In the genomic region with DNA sequence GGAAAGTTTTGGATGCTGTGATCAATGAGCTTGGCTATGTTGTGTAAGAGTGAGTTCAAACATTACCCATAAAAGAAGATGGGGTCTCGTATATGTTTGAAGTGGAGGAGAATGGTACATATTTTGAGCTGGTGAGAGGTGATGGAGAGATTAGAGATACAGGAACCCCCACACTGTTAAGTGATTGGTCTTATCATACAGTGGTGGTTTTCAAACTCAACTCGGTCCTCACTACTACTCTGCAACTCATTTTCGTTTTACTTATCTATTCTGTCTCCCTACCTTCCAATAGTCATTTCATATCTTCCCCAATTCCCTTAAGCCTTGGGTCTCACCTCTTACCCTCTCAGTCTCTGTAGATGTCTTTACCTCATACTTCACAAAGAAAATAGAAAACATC, we compare ENCODE assay signal across 24 cellular contexts. TPM values are rescaled to one million over a fixed set of nuclear protein-coding genes. Genes with fewer than 3 reads are reported as not detected.
DNase-seq lines count a peak whose midpoint lies in the region; ATAC-seq and TF ChIP-seq lines count a peak whose summit lies in the region.
"Had no signal": no experiment of that assay in that cellular context is flagged by ENCODE, and none has a peak within 500 bp of the region (broad histone marks: within the 10 kb centered on the region; RNA-seq: fewer than 3 reads in every experiment).

No MANE protein-coding gene starts in this region.

- peak overlapping the region; percentile 75 for H3K4me3 Mint-ChIP-seq in activated naive CD4-positive, alpha-beta T cell treated with anti-CD3 and anti-CD28 coated beads, Interleukin-2, amount 50 U/mL, for 24 hours
- H3K4me3 Mint-ChIP-seq in activated CD8-positive, alpha-beta T cell treated with anti-CD3 and anti-CD28 coated beads for 36 hours = peak overlapping the region; percentile 76
- H3K4me3 Mint-ChIP-seq in immature natural killer cell = peak overlapping the region in 4 of 5 donors; percentile 31 to 84 (median 68)
- H3K4me3 Mint-ChIP-seq: CD14-positive monocyte had no signal

- POLR2A ChIA-PET in activated CD8-positive, alpha-beta T cell treated with anti-CD3 and anti-CD28 coated beads for 36 hours (lab: Charles Lee) = interaction anchor here (0.6 to 0.9 kb wide), 3 partner anchors 14 to 92 kb away, joined by 3 read pairs; no protein-coding TSS in a partner anchor

- CTCF ChIA-PET in activated CD8-positive, alpha-beta T cell treated with anti-CD3 and anti-CD28 coated beads for 36 hours (lab: Charles Lee) = interaction anchor here (0.7 to 1.3 kb wide), 5 partner anchors 10 to 127 kb away, joined by 3 to 8 read pairs (median 3); no protein-coding TSS in a partner anchor

- peaks cover 16% of the 10 kb centered on the region for H3K9me3 Mint-ChIP-seq in activated naive CD4-positive, alpha-beta T cell treated with anti-CD3 and anti-CD28 coated beads, Interleukin-2, amount 50 U/mL, for 24 hours
- H3K9me3 Mint-ChIP-seq in activated CD8-positive, alpha-beta T cell treated with anti-CD3 and anti-CD28 coated beads for 36 hours = peaks cover 13% of the 10 kb centered on the region
- H3K9me3 Mint-ChIP-seq in immature natural killer cell = no peaks in the 10 kb centered on the region
- H3K9me3 Mint-ChIP-seq: CD14-positive monocyte had no signal

- TF ChIP-seq CTCF in activated CD8-positive, alpha-beta T cell treated with anti-CD3 and anti-CD28 coated beads for 36 hours (IDR thresholded peaks at IDR 0.05) = no peak

- peak overlapping the region; percentile 97 for H3K27ac Mint-ChIP-seq in activated naive CD4-positive, alpha-beta T cell treated with anti-CD3 and anti-CD28 coated beads, Interleukin-2, amount 50 U/mL, for 24 hours
- peak overlapping the region; percentile 89 for H3K27ac Mint-ChIP-seq in activated CD8-positive, alpha-beta T cell treated with anti-CD3 and anti-CD28 coated beads for 36 hours
- H3K27ac Mint-ChIP-seq in immature natural killer cell = peak overlapping the region; percentile 75 to 97 (median 91)
- H3K27ac Mint-ChIP-seq: CD14-positive monocyte, progenitor cell of endocrine pancreas had no signal

- H3K36me3 Mint-ChIP-seq in activated naive CD4-positive, alpha-beta T cell treated with anti-CD3 and anti-CD28 coated beads, Interleukin-2, amount 50 U/mL, for 24 hours = peaks cover 9% of the 10 kb centered on the region
- peaks cover 33% of the 10 kb centered on the region for H3K36me3 Mint-ChIP-seq in activated CD8-positive, alpha-beta T cell treated with anti-CD3 and anti-CD28 coated beads for 36 hours (ENCODE audit: low read depth)
- H3K36me3 Mint-ChIP-seq in immature natural killer cell = peaks cover 0 to 21% (median 0%) of the 10 kb centered on the region in 3 donors

- ATAC-seq in activated CD8-positive, alpha-beta T cell treated with anti-CD3 and anti-CD28 coated beads for 36 hours = peak; percentile 62
- no peak for ATAC-seq in GM21447 (IDR thresholded peaks at IDR 0.05; ENCODE audit: unreplicated experiment)
- ATAC-seq: PC-3 had no signal

- intact Hi-C loops in activated CD8-positive, alpha-beta T cell treated with anti-CD3 and anti-CD28 coated beads for 36 hours (cut with micrococcal nuclease) = no loop called here
- intact Hi-C loops in cardiac septum (cut with DNase I) = no loop called here

- H3K4me1 Mint-ChIP-seq in activated naive CD4-positive, alpha-beta T cell treated with anti-CD3 and anti-CD28 coated beads, Interleukin-2, amount 50 U/mL, for 24 hours = peaks cover 92% of the 10 kb centered on the region
- peaks cover 67% of the 10 kb centered on the region for H3K4me1 Mint-ChIP-seq in activated CD8-positive, alpha-beta T cell treated with anti-CD3 and anti-CD28 coated beads for 36 hours (ENCODE audit: low read depth)
- H3K4me1 Mint-ChIP-seq in immature natural killer cell = peaks cover 69 to 70% of the 10 kb centered on the region in 2 donors

- H3K27me3 Mint-ChIP-seq in activated naive CD4-positive, alpha-beta T cell treated with anti-CD3 and anti-CD28 coated beads, Interleukin-2, amount 50 U/mL, for 24 hours = no peaks in the 10 kb centered on the region
- no peaks in the 10 kb centered on the region for H3K27me3 Mint-ChIP-seq in activated CD8-positive, alpha-beta T cell treated with anti-CD3 and anti-CD28 coated beads for 36 hours
- peaks cover 2 to 6% (median 2%) of the 10 kb centered on the region in 3 donors for H3K27me3 Mint-ChIP-seq in immature natural killer cell (ENCODE audit: low read depth in 3 of 3)
- H3K27me3 Mint-ChIP-seq: progenitor cell of endocrine pancreas had no signal

- DNase-seq in activated naive CD4-positive, alpha-beta T cell treated with anti-CD3 and anti-CD28 coated beads, Interleukin-2, amount 50 U/mL, for 16 hours = no peak
- no peak for DNase-seq in activated CD8-positive, alpha-beta T cell treated with anti-CD3 and anti-CD28 coated beads for 36 hours
- no peak for DNase-seq in immature natural killer cell
- no peak for DNase-seq in germinal center (ENCODE audit: low spot score)
- DNase-seq in cardiac septum (ENCODE audit: low spot score) = no peak
- DNase-seq: central memory CD4-positive, alpha-beta T cell; DMS153; erythroblast; foreskin fibroblast; GDM1; H7; hippocampal formation; NCI-H1105 treated with DMSO at 0.1 percent for 48 hours; NCI-H2081; PC-3; SHP77; sigmoid colon; stimulated activated CD8-positive, alpha-beta memory T cell treated with anti-CD3 and anti-CD28 coated beads, Interleukin-4, amount 100 ng/mL, for 48 hours; uterus had no signal

RNA-seq across cellular contexts. Expression of a gene that starts 16.4 kb away (rescaled TPM):
- total RNA-seq in activated CD8-positive, alpha-beta T cell treated with anti-CD3 and anti-CD28 coated beads for 36 hours = 1 to 10 TPM; 1.9 to 2.4 TPM
- polyA plus RNA-seq in immature natural killer cell = 1 to 10 TPM in 1 of 3 donors, under 1 TPM in 1, not detected in 1; 1.00 to 1.3 TPM
- total RNA-seq in cardiac septum = not detected
- total RNA-seq: ascending aorta, H7, PC-3, progenitor cell of endocrine pancreas had no signal
